15 cellular contexts compared by ENCODE assay signal in genomic region chr7:44113764-44114354, GRCh38.
DNase-seq lines count a peak whose midpoint lies in the region; ATAC-seq lines count a peak whose summit lies in the region.
"Had no signal": no experiment of that assay in that cellular context is flagged by ENCODE, and none has a peak within 500 bp of the region (broad histone marks: within the 10 kb centered on the region; RNA-seq: fewer than 3 reads in every experiment).

No MANE protein-coding gene starts in this region.

- peak overlapping the region; percentile 91 for H3K27ac ChIP-seq in substantia nigra (ENCODE audit: low read depth, low read length, poor library complexity, severe bottlenecking)
- H3K27ac ChIP-seq: colonic mucosa, pancreas had no signal

- ATAC-seq in HG03045 (IDR thresholded peaks at IDR 0.05; ENCODE audit: unreplicated experiment), result no peak

- DNase-seq in activated CD8-positive, alpha-beta memory T cell treated with anti-CD3 and anti-CD28 coated beads, Interleukin-2, amount 50 U/mL, for 4 hours, result peak; percentile 15
- DNase-seq in activated CD8-positive, alpha-beta memory T cell treated with anti-CD3 and anti-CD28 coated beads, Interleukin-2, amount 50 U/mL, for 48 hours, result no peak
- DNase-seq in substantia nigra (lab: John Stamatoyannopoulos, UW), result no peak
- DNase-seq: 8988T; activated CD4-positive, alpha-beta T cell treated with anti-CD3 and anti-CD28 coated beads, Interleukin-2, amount 10 ng/mL, durations not matched to agents 7 days and 5 days; CD4-positive, alpha-beta T cell; colonic mucosa; EL; erythroblast; head of caudate nucleus; KG1; NCI-H1417 treated with DMSO at 0.1 percent for 48 hours; T1000 had no signal
